ENCODE assay signal across 28 cellular contexts in the genomic region with DNA sequence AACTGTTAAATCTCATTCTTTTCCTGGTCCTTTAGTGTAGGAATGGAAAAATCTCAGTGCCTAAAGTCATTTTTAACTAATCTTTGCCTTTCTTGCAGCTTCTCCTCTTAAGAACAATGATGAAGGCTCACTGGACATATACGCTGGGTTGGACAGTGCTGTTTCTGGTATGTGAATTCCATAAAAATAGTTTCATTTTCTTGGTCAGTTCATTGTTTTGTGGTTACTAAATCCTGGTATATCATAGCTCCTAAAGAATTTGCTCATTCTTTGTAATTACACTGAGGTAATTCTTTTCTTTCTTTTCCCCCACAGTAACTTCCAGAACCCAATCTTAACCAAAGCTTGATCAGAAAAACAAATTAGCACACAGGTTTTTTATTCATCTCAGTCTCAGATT. TPM values are rescaled to one million over a fixed set of nuclear protein-coding genes. Genes with fewer than 3 reads are reported as not detected.
DNase-seq lines count a peak whose midpoint lies in the region; ATAC-seq and TF ChIP-seq lines count a peak whose summit lies in the region.
"Had no signal": no experiment of that assay in that cellular context is flagged by ENCODE, and none has a peak within 500 bp of the region (broad histone marks: within the 10 kb centered on the region; RNA-seq: fewer than 3 reads in every experiment).

No MANE protein-coding gene starts in this region.

- H3K27me3 ChIP-seq in SJSA1 (replicated peaks): no peaks in the 10 kb centered on the region
- H3K27me3 ChIP-seq in endodermal cell (ENCODE audit: control insufficient read depth, insufficient read depth, low read length, poor library complexity, severe bottlenecking): no peaks in the 10 kb centered on the region
- no peaks in the 10 kb centered on the region for H3K27me3 ChIP-seq in dorsolateral prefrontal cortex
- H3K27me3 ChIP-seq: esophagus squamous epithelium, neural progenitor cell, suprapubic skin had no signal

- H3K4me1 ChIP-seq in SJSA1 (replicated peaks) (peaks cover 23% of the 10 kb centered on the region), endodermal cell (ENCODE audit: control insufficient read depth, insufficient read depth, low read length) (no peaks in the 10 kb centered on the region)
- H3K4me1 ChIP-seq: esophagus squamous epithelium, neural progenitor cell, suprapubic skin had no signal

- H3K4me1 Mint-ChIP-seq in endodermal cell: no peaks in the 10 kb centered on the region
- H3K4me1 Mint-ChIP-seq: neural progenitor cell had no signal

- 83 to 88% methylated on average over 1 of the region's 1 CpG for WGBS in endodermal cell (ENCODE audit: insufficient coverage in 1 of 2, insufficient read length in 1 of 2), 2 experiments

- DNase-seq in AG20443 (ENCODE audit: low spot score) (peak; percentile 43), SJSA1 (ENCODE audit: low read depth in 1 of 2, low spot score in 2 of 2) (peak in 1 of 2 experiments; percentile 64), endodermal cell (no peak), non-pigmented ciliary epithelial cell (ENCODE audit: low read depth) (peak; percentile 38), dorsolateral prefrontal cortex (no peak), NOMO-1 treated with DMSO at 0.1 percent for 48 hours (lab: John Stamatoyannopoulos, UW; ENCODE audit: unreplicated experiment) (no peak)
- DNase-seq: activated CD4-positive, alpha-beta T cell treated with anti-CD3 and anti-CD28 coated beads, Interleukin-2, amount 50 U/mL, for 1 hour; CD4-positive, alpha-beta memory T cell; DMS 273 treated with DMSO at 0.1 percent for 48 hours; effector memory CD8-positive, alpha-beta T cell; esophagus squamous epithelium; kidney; NCI-H1105; NCI-H1930; NCI-H2227 treated with DMSO at 0.1 percent for 48 hours; small intestine; stimulated activated CD4-positive, alpha-beta T cell treated with anti-CD3 and anti-CD28 coated beads, Interleukin-1b, Interleukin-23, amount 100 ng/mL, for 48 hours; WERI-Rb-1 had no signal

- H3K27ac ChIP-seq in SJSA1 (peak overlapping the region; percentile 58), endodermal cell (ENCODE audit: low read depth, low read length) (no peak overlapping the region), dorsolateral prefrontal cortex (no peak overlapping the region)
- H3K27ac ChIP-seq: esophagus squamous epithelium, neural progenitor cell, SK-N-MC, suprapubic skin, WERI-Rb-1 had no signal

- intact Hi-C loops in dorsolateral prefrontal cortex (cut with DNase I): no loop called here

- no peaks in the 10 kb centered on the region for H3K9me3 Mint-ChIP-seq in endodermal cell
- H3K9me3 Mint-ChIP-seq: activated T-helper 2 cell treated with anti-CD3 and anti-CD28 coated beads, Interferon-gamma antibody, Interleukin-2, Interleukin-4, amounts not matched to agents 10 μg/mL and 5 μg/mL and 100 μg/mL, durations not matched to agents 14 hours and 24 hours and 36 hours; effector memory CD8-positive, alpha-beta T cell; neural progenitor cell had no signal

- no peak for ATAC-seq in HG02610 (IDR thresholded peaks at IDR 0.05; ENCODE audit: unreplicated experiment)
- ATAC-seq: effector memory CD8-positive, alpha-beta T cell had no signal

- TF ChIP-seq CTCF in endodermal cell (conservative IDR thresholded peaks at IDR 0.05) (no peak), dorsolateral prefrontal cortex (IDR thresholded peaks at IDR 0.05 in 54 of 56, conservative IDR thresholded peaks at IDR 0.05 in 2 of 56; ENCODE audit: low read depth in 1 of 56, partially characterized antibody in 56 of 56) (no peak)

- no peak overlapping the region for H3K4me3 Mint-ChIP-seq in endodermal cell
- H3K4me3 Mint-ChIP-seq: activated naive CD8-positive, alpha-beta T cell; effector memory CD8-positive, alpha-beta T cell; neural progenitor cell had no signal

- H3K9ac ChIP-seq in endodermal cell (ENCODE audit: extremely low read depth, low read length, poor library complexity, severe bottlenecking): no peak overlapping the region
- H3K9ac ChIP-seq: neural progenitor cell had no signal

- H3K9me3 ChIP-seq in SJSA1 (replicated peaks) (no peaks in the 10 kb centered on the region), endodermal cell (ENCODE audit: control insufficient read depth, low read length) (no peaks in the 10 kb centered on the region)
- H3K9me3 ChIP-seq: esophagus squamous epithelium, suprapubic skin had no signal

- peaks cover 70% of the 10 kb centered on the region for H3K36me3 ChIP-seq in SJSA1
- peaks cover 83% of the 10 kb centered on the region for H3K36me3 ChIP-seq in endodermal cell (ENCODE audit: control insufficient read depth, insufficient read depth, low read length)

- no peak overlapping the region for H3K4me3 ChIP-seq in SJSA1
- no peak overlapping the region for H3K4me3 ChIP-seq in endodermal cell (ENCODE audit: low read length)
- no peak overlapping the region for H3K4me3 ChIP-seq in dorsolateral prefrontal cortex
- H3K4me3 ChIP-seq: esophagus squamous epithelium, neural progenitor cell, SK-N-MC, suprapubic skin had no signal

- H3K27ac Mint-ChIP-seq in endodermal cell: peak overlapping the region; percentile 48
- H3K27ac Mint-ChIP-seq: activated naive CD8-positive, alpha-beta T cell; activated T-helper 2 cell treated with anti-CD3 and anti-CD28 coated beads, Interferon-gamma antibody, Interleukin-2, Interleukin-4, amounts not matched to agents 10 μg/mL and 5 μg/mL and 100 μg/mL, durations not matched to agents 14 hours and 24 hours and 36 hours had no signal

- no peaks in the 10 kb centered on the region for H3K27me3 Mint-ChIP-seq in endodermal cell (ENCODE audit: insufficient read depth)
- H3K27me3 Mint-ChIP-seq: activated naive CD8-positive, alpha-beta T cell; CD4-positive, alpha-beta memory T cell; effector memory CD8-positive, alpha-beta T cell had no signal

- peaks cover 82% of the 10 kb centered on the region for H3K36me3 Mint-ChIP-seq in endodermal cell (ENCODE audit: low read depth)

RNA-seq across cellular contexts. Expression of gene CASP8AP2, which starts 23.4 kb away (rescaled TPM):
- total RNA-seq in SJSA1 (2014; rRNA removed; shearing (Covaris generic)): 15.1 and 21.1 TPM in 2 replicates
- total RNA-seq in endodermal cell: 10 to 100 TPM; 31.1 to 40.0 TPM
- polyA plus RNA-seq in endodermal cell (2013, experiment 1 of 2): 25.0 TPM
- 27.0 TPM for polyA plus RNA-seq in endodermal cell (2013, experiment 2 of 2)
- total RNA-seq in dorsolateral prefrontal cortex: 10 to 100 TPM; 19.0 to 31.0 (median 24.1) TPM

RNA-seq across cellular contexts. Expression of gene MDN1, which starts 33.5 kb away (rescaled TPM):
- total RNA-seq in SJSA1 (2014; rRNA removed; shearing (Covaris generic)): 14.8 and 16.6 TPM in 2 replicates
- 100 to 1,000 TPM in 1 of 2 donors, 10 to 100 TPM in 1; 85.4 to 145 TPM for total RNA-seq in endodermal cell
- polyA plus RNA-seq in endodermal cell (2013, experiment 1 of 2): 24.9 TPM
- polyA plus RNA-seq in endodermal cell (2013, experiment 2 of 2): 23.9 TPM
- 10 to 100 TPM; 51.0 to 84.3 (median 67.6) TPM for total RNA-seq in dorsolateral prefrontal cortex

RNA-seq across cellular contexts. Expression of gene GJA10, which starts 41.2 kb away (rescaled TPM):
- not detected in 2 replicates for total RNA-seq in SJSA1 (2014; rRNA removed; shearing (Covaris generic))
- total RNA-seq in endodermal cell (under 1 TPM in 1 of 2 donors, not detected in 1; 0.42 TPM), dorsolateral prefrontal cortex (not detected)
- not detected for polyA plus RNA-seq in endodermal cell (2013, experiment 1 of 2)
- polyA plus RNA-seq in endodermal cell (2013, experiment 2 of 2): not detected
- total RNA-seq: CD4-positive, alpha-beta memory T cell; esophagus squamous epithelium; G401; glomerular endothelial cell; kidney; lung microvascular endothelial cell; RPMI7951; suprapubic skin had no signal
- polyA plus RNA-seq: CD4-positive, alpha-beta memory T cell; small intestine had no signal

Comparison
In these comparisons a context has a peak if more than half of its experiments do, and no peak if none do; other contexts are left out.
1. DNase-seq: peak in AG20443 (single experiment) and non-pigmented ciliary epithelial cell (single experiment); none in endodermal cell (single experiment), dorsolateral prefrontal cortex (0 of 10) and NOMO-1 treated with DMSO at 0.1 percent for 48 hours (single experiment).